22 cellular contexts compared by ENCODE assay signal in the genomic region with DNA sequence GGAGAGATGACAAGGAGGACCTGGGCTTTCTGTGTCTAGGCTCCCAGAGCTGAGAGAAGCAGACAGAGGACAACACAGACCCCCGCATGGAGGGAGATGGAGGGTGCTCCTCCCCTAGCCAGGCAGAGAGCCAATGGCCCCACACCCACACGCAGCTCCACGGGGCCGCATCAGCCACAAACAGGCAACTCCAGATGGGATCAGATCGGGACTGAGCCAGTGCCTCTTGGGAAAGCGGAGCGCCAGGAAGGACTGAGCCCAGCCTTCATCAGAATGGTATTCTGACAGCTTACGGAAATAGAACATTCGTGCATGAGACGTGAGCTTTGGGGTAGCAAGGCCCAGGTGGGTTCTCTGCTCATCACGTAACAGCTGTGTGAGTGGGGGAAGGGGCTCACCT.
DNase-seq lines count a peak whose midpoint lies in the region; ATAC-seq and TF ChIP-seq lines count a peak whose summit lies in the region.
"Had no signal": no experiment of that assay in that cellular context is flagged by ENCODE, and none has a peak within 500 bp of the region (broad histone marks: within the 10 kb centered on the region; RNA-seq: fewer than 3 reads in every experiment).

No MANE protein-coding gene starts in this region.

- ATAC-seq in natural killer cell treated with Interleukin-12 subunit alpha and Interleukin-12 subunit beta and Interleukin-15 and Interleukin-18, amount 100 ng/mL, for 72 hours = peak in 1 of 2 donors; percentile 18
- ATAC-seq in natural killer cell (no peak), GM21390 (IDR thresholded peaks at IDR 0.05; ENCODE audit: unreplicated experiment) (no peak)
- ATAC-seq: Panc1 had no signal

- no peak overlapping the region for H3K4me3 Mint-ChIP-seq in natural killer cell treated with Interleukin-12 subunit alpha and Interleukin-12 subunit beta and Interleukin-15 and Interleukin-18, amount 100 ng/mL, for 72 hours
- H3K4me3 Mint-ChIP-seq in natural killer cell = no peak overlapping the region
- H3K4me3 Mint-ChIP-seq: CD4-positive, alpha-beta memory T cell had no signal

- H3K9me3 Mint-ChIP-seq in natural killer cell treated with Interleukin-12 subunit alpha and Interleukin-12 subunit beta and Interleukin-15 and Interleukin-18, amount 100 ng/mL, for 72 hours = no peaks in the 10 kb centered on the region
- H3K9me3 Mint-ChIP-seq in natural killer cell = peaks cover 0 to 4% of the 10 kb centered on the region in 2 donors

- no peaks in the 10 kb centered on the region for H3K36me3 Mint-ChIP-seq in natural killer cell treated with Interleukin-12 subunit alpha and Interleukin-12 subunit beta and Interleukin-15 and Interleukin-18, amount 100 ng/mL, for 72 hours
- no peaks in the 10 kb centered on the region for H3K36me3 Mint-ChIP-seq in natural killer cell
- H3K36me3 Mint-ChIP-seq: CD4-positive, alpha-beta memory T cell had no signal

- no peak for TF ChIP-seq CTCF in natural killer cell (IDR thresholded peaks at IDR 0.05)

- no peak overlapping the region for H3K27ac Mint-ChIP-seq in natural killer cell treated with Interleukin-12 subunit alpha and Interleukin-12 subunit beta and Interleukin-15 and Interleukin-18, amount 100 ng/mL, for 72 hours
- H3K27ac Mint-ChIP-seq in natural killer cell = no peak overlapping the region
- H3K27ac Mint-ChIP-seq: CD4-positive, alpha-beta memory T cell had no signal

- intact Hi-C loops in natural killer cell (cut with micrococcal nuclease) = no loop called here

- no peaks in the 10 kb centered on the region for H3K4me1 Mint-ChIP-seq in natural killer cell treated with Interleukin-12 subunit alpha and Interleukin-12 subunit beta and Interleukin-15 and Interleukin-18, amount 100 ng/mL, for 72 hours (ENCODE audit: low read depth in 2 of 2)
- H3K4me1 Mint-ChIP-seq in natural killer cell = no peaks in the 10 kb centered on the region
- H3K4me1 Mint-ChIP-seq: CD4-positive, alpha-beta memory T cell had no signal

- peak; percentile 20 for DNase-seq in natural killer cell treated with Interleukin-12 subunit alpha and Interleukin-12 subunit beta and Interleukin-15 and Interleukin-18, amount 100 ng/mL, for 72 hours (ENCODE audit: low spot score)
- no peak for DNase-seq in natural killer cell
- peak; percentile 90 for DNase-seq in NCI-H2171 treated with DMSO at 0.1 percent for 48 hours (lab: John Stamatoyannopoulos, UW)
- peak; percentile 2 for DNase-seq in mucosa of gallbladder (ENCODE audit: low spot score)
- peak; percentile 15 for DNase-seq in ureter (ENCODE audit: low spot score)
- DNase-seq in kidney tubule cell (ENCODE audit: low spot score) = no peak
- DNase-seq in activated CD4-positive, alpha-beta T cell treated with anti-CD3 and anti-CD28 coated beads, Interleukin-2, amount 50 U/mL, for 4 hours = no peak
- DNase-seq: Caco-2; CD4-positive, alpha-beta memory T cell; DMS153; GDM1; IMR-90; NCI-H1092 treated with DMSO at 0.1 percent for 48 hours; NCI-H1436 treated with DMSO at 0.1 percent for 48 hours; NCI-H2227 treated with DMSO at 0.1 percent for 48 hours; NCI-H524; NCI-H774; NK-92 treated with Interleukin-12 subunit alpha and Interleukin-12 subunit beta, amount 100 ng/mL, for 24 hours; SIG-M5; SK-N-SH had no signal

- H3K27me3 Mint-ChIP-seq in natural killer cell treated with Interleukin-12 subunit alpha and Interleukin-12 subunit beta and Interleukin-15 and Interleukin-18, amount 100 ng/mL, for 72 hours = peaks cover 15 to 26% of the 10 kb centered on the region in 2 donors
- peaks cover 0 to 5% of the 10 kb centered on the region in 2 donors for H3K27me3 Mint-ChIP-seq in natural killer cell (ENCODE audit: low read depth in 2 of 2)

Comparison
In these comparisons a context has a peak if more than half of its experiments do, and no peak if none do; other contexts are left out.
1. DNase-seq: peak in natural killer cell treated with Interleukin-12 subunit alpha and Interleukin-12 subunit beta and Interleukin-15 and Interleukin-18, amount 100 ng/mL, for 72 hours (single experiment), NCI-H2171 treated with DMSO at 0.1 percent for 48 hours (single experiment), mucosa of gallbladder (single experiment) and ureter (single experiment); none in natural killer cell (single experiment), kidney tubule cell (single experiment) and activated CD4-positive, alpha-beta T cell treated with anti-CD3 and anti-CD28 coated beads, Interleukin-2, amount 50 U/mL, for 4 hours (0 of 2).